8 cellular contexts compared by ENCODE assay signal in genomic region chr6:48765352-48765961, GRCh38.
A peak's percentile ranks its signal among the peaks of the same experiment; 100 is the strongest.
DNase-seq lines count a peak whose midpoint lies in the region; ATAC-seq, FAIRE-seq and TF ChIP-seq lines count a peak whose summit lies in the region.

No MANE protein-coding gene starts in this region.

- H3K36me3 ChIP-seq in HAP-1 (replicated peaks) (no peaks in the 10 kb centered on the region), breast epithelium (no peaks in the 10 kb centered on the region), HepG2 (replicated peaks in 1 of 2; ENCODE audit: control insufficient read depth in 1 of 2, insufficient read depth in 2 of 2, low read length in 2 of 2) (no peaks in the 10 kb centered on the region)

- no TSS peak for BruUV-seq in HepG2 (replicated peaks; lab: Mats Ljungman, UMichigan)

- peak; percentile 62 for TF ChIP-seq RAD21 in HepG2 (CRISPR knock-in tag; IDR thresholded peaks at IDR 0.05)

- H3K4me3 ChIP-seq in HAP-1 (no peak overlapping the region), breast epithelium (no peak overlapping the region), HepG2 (replicated peaks in 1 of 3; ENCODE audit: insufficient read depth in 1 of 3, low read depth in 2 of 3, low read length in 3 of 3) (no peak overlapping the region)

- H3K9ac ChIP-seq in HepG2 (ENCODE audit: insufficient read depth, low read depth, low read length): no peak overlapping the region

- H3K4me1 ChIP-seq in HAP-1 (peaks cover 17% of the 10 kb centered on the region), breast epithelium (no peaks in the 10 kb centered on the region), HepG2 (ENCODE audit: insufficient read depth, low read length) (no peaks in the 10 kb centered on the region)

- no peaks in the 10 kb centered on the region for H3K79me2 ChIP-seq in HepG2 (ENCODE audit: insufficient read depth, low read length)

- H2AFZ ChIP-seq in HepG2 (ENCODE audit: low read length): no peak overlapping the region

- H3K4me2 ChIP-seq in HepG2 (ENCODE audit: low read depth, low read length): no peak overlapping the region

- TF ChIP-seq POLR2A in breast epithelium (IDR thresholded peaks at IDR 0.05) (no peak), HepG2 (IDR thresholded peaks at IDR 0.05; ENCODE audit: insufficient read depth in 1 of 2, low read depth in 2 of 2, low read length in 2 of 2) (no peak)

- H3K9me3 ChIP-seq in HAP-1 (no peaks in the 10 kb centered on the region), breast epithelium (no peaks in the 10 kb centered on the region), HepG2 (ENCODE audit: low read length) (no peaks in the 10 kb centered on the region)

- intact Hi-C loops in breast epithelium (cut with DNase I; ENCODE audit: low total_unique reads): no loop called here
- intact Hi-C loops in HepG2 (cut with micrococcal nuclease; ENCODE audit: unreplicated experiment): loop anchor here (1.0 to 10.0 kb wide), 3 partner anchors 977 to 1351 kb away; no protein-coding TSS in a partner anchor

- TF ChIP-seq CTCF in breast epithelium (IDR thresholded peaks at IDR 0.05): peak in 2 of 3 donors; percentile 31
- peak; percentile 73 for TF ChIP-seq CTCF in HepG2 (CRISPR knock-in tag; IDR thresholded peaks at IDR 0.05)

- CTCF ChIA-PET in HepG2 (lab: Yijun Ruan, JAX; ENCODE audit: low intra/inter-chr PET ratio, low total read pairs): interaction anchor here (4.1 kb wide), 1 partner anchor 978 kb away, joined by 36 read pairs; no protein-coding TSS in a partner anchor

- no peak overlapping the region for H3K27ac ChIP-seq in breast epithelium
- H3K27ac ChIP-seq in HepG2 (ENCODE audit: extremely low read length, insufficient read depth, low read length): no peak overlapping the region

- H4K20me1 ChIP-seq in HepG2 (ENCODE audit: insufficient read depth, low read length): no peaks in the 10 kb centered on the region

- ATAC-seq in HepG2 (peak; percentile 93), HG03457 (IDR thresholded peaks at IDR 0.05; ENCODE audit: unreplicated experiment) (no peak)

- peak; percentile 66 for FAIRE-seq in HepG2 (lab: Jason Lieb, UNC)

- in situ Hi-C loops in HAP-1 (cut with MboI; ENCODE audit: low sequenced_read_pairs): loop anchor here (10.0 kb wide), 1 partner anchor 981 kb away; the partner anchor contains the start of gene OPN5
- in situ Hi-C loops in HepG2 (cut with HindIII; ENCODE audit: extremely low pct_ligation_motif_present, low pct_unique_long_range_greater_than_20kb): loop anchor here (5.0 kb wide), 1 partner anchor 973 kb away; no protein-coding TSS in a partner anchor

- H3K27me3 ChIP-seq in HAP-1 (ENCODE audit: low read depth) (no peaks in the 10 kb centered on the region), breast epithelium (no peaks in the 10 kb centered on the region), HepG2 (ENCODE audit: control insufficient read depth in 1 of 2, insufficient read depth in 2 of 2, low read length in 2 of 2) (no peaks in the 10 kb centered on the region)

- TF ChIP-seq EP300 in HepG2 (IDR thresholded peaks at IDR 0.05; ENCODE audit: low read depth in 2 of 2, low read length in 2 of 2) (no peak), HepG2 (CRISPR knock-in tag; IDR thresholded peaks at IDR 0.05; ENCODE audit: borderline replicate concordance) (no peak)

- POLR2A ChIA-PET in HepG2 (lab: Yijun Ruan, JAX): no interaction called here

- WGBS in HepG2 (ENCODE audit: low lambda C conversion rate): 1% methylated on average over 7 of the region's 7 CpGs

- DNase-seq in AML-193 (lab: John Stamatoyannopoulos, UW) (peak; percentile 20 to 40), HAP-1 (ENCODE audit: low spot score in 2 of 2) (peak; percentile 73 to 86), NCI-H526 treated with DMSO at 0.1 percent for 48 hours (lab: John Stamatoyannopoulos, UW) (peak; percentile 45), breast epithelium (ENCODE audit: low spot score in 2 of 2) (no peak), HepG2 (ENCODE audit: low spot score) (peak; percentile 46), DMS79 (lab: John Stamatoyannopoulos, UW) (no peak)
- DNase-seq in stimulated activated CD4-positive, alpha-beta T cell treated with anti-CD3 and anti-CD28 coated beads, Interleukin-2, amount 100 ng/mL, for 48 hours: no peak

TF ChIP-seq in HepG2, 621 proteins besides CTCF, POLR2A, EP300 and RAD21 (continues in another document):
- TF ChIP-seq ESRRA (CRISPR knock-in tag; IDR thresholded peaks at IDR 0.05; ENCODE audit: low read depth) (no peak), ZGPAT (CRISPR knock-in tag; IDR thresholded peaks at IDR 0.05) (0 out of 2 replicates have a peak, but pooled peaks have one; percentile 18), ZNF138 (CRISPR knock-in tag; IDR thresholded peaks at IDR 0.05; ENCODE audit: low read depth) (no peak), EHMT2 (IDR thresholded peaks at IDR 0.05; ENCODE audit: borderline replicate concordance, low read depth, low read length) (no peak), ZBTB25 (CRISPR knock-in tag; IDR thresholded peaks at IDR 0.05) (no peak), ZFP91 (CRISPR knock-in tag; IDR thresholded peaks at IDR 0.05; ENCODE audit: borderline replicate concordance) (no peak), PCBP2 (optimal IDR thresholded peaks at IDR 0.05; ENCODE audit: low read depth, low read length, poor library complexity, severe bottlenecking) (no peak), KLF6 (CRISPR knock-in tag; IDR thresholded peaks at IDR 0.05) (no peak), ZNF17 (CRISPR knock-in tag; IDR thresholded peaks at IDR 0.05) (no peak), CCDC6 (CRISPR knock-in tag; IDR thresholded peaks at IDR 0.05) (no peak), ZKSCAN5 (CRISPR knock-in tag; IDR thresholded peaks at IDR 0.05) (no peak), HINFP (CRISPR knock-in tag; IDR thresholded peaks at IDR 0.05; ENCODE audit: low read depth) (no peak), CREM (IDR thresholded peaks at IDR 0.05) (no peak), CREM (CRISPR knock-in tag; IDR thresholded peaks at IDR 0.05) (no peak), ATF1 (CRISPR knock-in tag; IDR thresholded peaks at IDR 0.05) (no peak), ZMYM4 (CRISPR knock-in tag; IDR thresholded peaks at IDR 0.05) (no peak), ZNF607 (CRISPR knock-in tag; IDR thresholded peaks at IDR 0.05; ENCODE audit: borderline replicate concordance) (no peak), STAG1 (CRISPR knock-in tag; IDR thresholded peaks at IDR 0.05) (peak; percentile 85), JUN (CRISPR knock-in tag; IDR thresholded peaks at IDR 0.05) (no peak), TBP (CRISPR knock-in tag; IDR thresholded peaks at IDR 0.05) (no peak), ASH2L (IDR thresholded peaks at IDR 0.05; ENCODE audit: insufficient read length, low read depth, low read length) (no peak), YY1 (IDR thresholded peaks at IDR 0.05; ENCODE audit: insufficient read depth, insufficient replicate concordance, low read depth, low read length) (no peak), TEAD3 (CRISPR knock-in tag; optimal IDR thresholded peaks at IDR 0.05; ENCODE audit: borderline replicate concordance) (peak; percentile 18), ATF3 (CRISPR knock-in tag; IDR thresholded peaks at IDR 0.05) (no peak)

Comparison
In these comparisons a context has a peak if more than half of its experiments do, and no peak if none do; other contexts are left out.
1. DNase-seq: peak in AML-193 (2 of 2), HAP-1 (2 of 2), NCI-H526 treated with DMSO at 0.1 percent for 48 hours (single experiment) and HepG2 (single experiment); none in breast epithelium (0 of 2), stimulated activated CD4-positive, alpha-beta T cell treated with anti-CD3 and anti-CD28 coated beads, Interleukin-2, amount 100 ng/mL, for 48 hours (0 of 2) and DMS79 (single experiment).